ENCODE assay signal across 1 cellular context in the genomic region with DNA sequence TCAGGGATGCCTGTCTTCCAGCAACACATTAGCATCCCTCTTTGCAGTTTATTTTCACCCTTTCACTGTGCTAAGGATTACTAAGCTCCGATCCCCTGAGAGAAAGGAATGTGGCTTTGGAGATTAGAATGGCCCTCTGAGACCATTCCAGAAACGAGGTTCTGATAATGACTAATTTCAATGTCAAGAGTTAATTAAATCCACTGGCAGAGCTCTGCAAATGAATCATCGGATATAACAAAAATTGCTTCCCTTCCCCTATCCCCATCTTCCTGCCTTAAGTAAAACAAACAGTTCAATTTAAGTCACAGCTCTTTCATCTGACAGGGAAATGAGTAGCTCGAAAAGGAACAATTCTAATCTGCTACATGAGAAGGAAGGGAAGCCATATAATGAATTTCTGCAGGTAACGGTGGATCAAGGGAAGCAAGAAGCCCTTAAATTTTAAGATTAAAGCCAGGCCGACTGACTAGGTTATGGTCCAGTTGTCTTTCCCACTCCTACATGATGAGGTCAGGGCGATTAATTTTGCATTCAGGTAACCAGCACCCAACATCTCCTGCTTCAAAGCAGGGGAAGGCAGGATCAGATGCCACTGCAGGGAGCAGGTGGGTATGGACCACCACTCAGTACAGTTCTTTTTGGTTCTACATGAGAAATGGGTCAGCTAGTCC.
TF ChIP-seq lines count a peak whose summit lies in the region.

No MANE protein-coding gene starts in this region.

TF ChIP-seq in SK-N-SH treated with all-trans-retinoic acid at 6 μM for 48 hours, 23 proteins besides CTCF, POLR2A, EP300 and RAD21 (continued from another document):
- TF ChIP-seq, protein P1, sequence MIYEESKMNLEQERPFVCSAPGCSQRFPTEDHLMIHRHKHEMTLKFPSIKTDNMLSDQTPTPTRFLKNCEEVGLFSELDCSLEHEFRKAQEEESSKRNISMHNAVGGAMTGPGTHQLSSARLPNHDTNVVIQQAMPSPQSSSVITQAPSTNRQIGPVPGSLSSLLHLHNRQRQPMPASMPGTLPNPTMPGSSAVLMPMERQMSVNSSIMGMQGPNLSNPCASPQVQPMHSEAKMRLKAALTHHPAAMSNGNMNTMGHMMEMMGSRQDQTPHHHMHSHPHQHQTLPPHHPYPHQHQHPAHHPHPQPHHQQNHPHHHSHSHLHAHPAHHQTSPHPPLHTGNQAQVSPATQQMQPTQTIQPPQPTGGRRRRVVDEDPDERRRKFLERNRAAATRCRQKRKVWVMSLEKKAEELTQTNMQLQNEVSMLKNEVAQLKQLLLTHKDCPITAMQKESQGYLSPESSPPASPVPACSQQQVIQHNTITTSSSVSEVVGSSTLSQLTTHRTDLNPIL (CRISPR knock-in tag; IDR thresholded peaks at IDR 0.05; ENCODE audit: low read depth) = peak; percentile 84
- TF ChIP-seq, protein P2, sequence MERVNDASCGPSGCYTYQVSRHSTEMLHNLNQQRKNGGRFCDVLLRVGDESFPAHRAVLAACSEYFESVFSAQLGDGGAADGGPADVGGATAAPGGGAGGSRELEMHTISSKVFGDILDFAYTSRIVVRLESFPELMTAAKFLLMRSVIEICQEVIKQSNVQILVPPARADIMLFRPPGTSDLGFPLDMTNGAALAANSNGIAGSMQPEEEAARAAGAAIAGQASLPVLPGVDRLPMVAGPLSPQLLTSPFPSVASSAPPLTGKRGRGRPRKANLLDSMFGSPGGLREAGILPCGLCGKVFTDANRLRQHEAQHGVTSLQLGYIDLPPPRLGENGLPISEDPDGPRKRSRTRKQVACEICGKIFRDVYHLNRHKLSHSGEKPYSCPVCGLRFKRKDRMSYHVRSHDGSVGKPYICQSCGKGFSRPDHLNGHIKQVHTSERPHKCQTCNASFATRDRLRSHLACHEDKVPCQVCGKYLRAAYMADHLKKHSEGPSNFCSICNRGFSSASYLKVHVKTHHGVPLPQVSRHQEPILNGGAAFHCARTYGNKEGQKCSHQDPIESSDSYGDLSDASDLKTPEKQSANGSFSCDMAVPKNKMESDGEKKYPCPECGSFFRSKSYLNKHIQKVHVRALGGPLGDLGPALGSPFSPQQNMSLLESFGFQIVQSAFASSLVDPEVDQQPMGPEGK (CRISPR knock-in tag; IDR thresholded peaks at IDR 0.05; ENCODE audit: borderline replicate concordance) = peak; percentile 72; the same call in 1 of the 2 replicates
- TF ChIP-seq, protein P3, sequence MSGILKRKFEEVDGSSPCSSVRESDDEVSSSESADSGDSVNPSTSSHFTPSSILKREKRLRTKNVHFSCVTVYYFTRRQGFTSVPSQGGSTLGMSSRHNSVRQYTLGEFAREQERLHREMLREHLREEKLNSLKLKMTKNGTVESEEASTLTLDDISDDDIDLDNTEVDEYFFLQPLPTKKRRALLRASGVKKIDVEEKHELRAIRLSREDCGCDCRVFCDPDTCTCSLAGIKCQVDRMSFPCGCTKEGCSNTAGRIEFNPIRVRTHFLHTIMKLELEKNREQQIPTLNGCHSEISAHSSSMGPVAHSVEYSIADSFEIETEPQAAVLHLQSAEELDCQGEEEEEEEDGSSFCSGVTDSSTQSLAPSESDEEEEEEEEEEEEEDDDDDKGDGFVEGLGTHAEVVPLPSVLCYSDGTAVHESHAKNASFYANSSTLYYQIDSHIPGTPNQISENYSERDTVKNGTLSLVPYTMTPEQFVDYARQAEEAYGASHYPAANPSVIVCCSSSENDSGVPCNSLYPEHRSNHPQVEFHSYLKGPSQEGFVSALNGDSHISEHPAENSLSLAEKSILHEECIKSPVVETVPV (CRISPR knock-in tag; IDR thresholded peaks at IDR 0.05) = peak; percentile 51; the same call in 1 of the 2 replicates
- TF ChIP-seq ISL1 (CRISPR knock-in tag; IDR thresholded peaks at IDR 0.05) = peak; percentile 93
